ENCODE assay signal across 26 cellular contexts in genomic region chr19:40159744-40160143, GRCh38. TPM values are rescaled to one million over a fixed set of nuclear protein-coding genes. Genes with fewer than 3 reads are reported as not detected.
DNase-seq lines count a peak whose midpoint lies in the region; ATAC-seq, FAIRE-seq and TF ChIP-seq lines count a peak whose summit lies in the region.
"Had no signal": no experiment of that assay in that cellular context is flagged by ENCODE, and none has a peak within 500 bp of the region (broad histone marks: within the 10 kb centered on the region; RNA-seq: fewer than 3 reads in every experiment).

No MANE protein-coding gene starts in this region.

- no peaks in the 10 kb centered on the region for H3K9me1 ChIP-seq in K562 (ENCODE audit: control insufficient read depth, insufficient read depth, low read length)

- no peaks in the 10 kb centered on the region for H3K79me2 ChIP-seq in HepG2 (ENCODE audit: insufficient read depth, low read length)
- no peaks in the 10 kb centered on the region for H3K79me2 ChIP-seq in K562 (ENCODE audit: control insufficient read depth, insufficient read depth, low read length)

- H3K9ac ChIP-seq in HepG2 (ENCODE audit: insufficient read depth, low read depth, low read length), result no peak overlapping the region
- no peak overlapping the region for H3K9ac ChIP-seq in K562 (ENCODE audit: insufficient read depth in 1 of 2, low read depth in 2 of 2, low read length in 2 of 2)
- H3K9ac ChIP-seq in kidney (ENCODE audit: low read length in 2 of 2), result no peak overlapping the region
- H3K9ac ChIP-seq: BLaER1 treated with 17β-estradiol and CSF1 and Interleukin-3, amounts not matched to agents 10 nM and 100 nM had no signal

- TF ChIP-seq CTCF in HepG2 (CRISPR knock-in tag; IDR thresholded peaks at IDR 0.05) (no peak), right lobe of liver (IDR thresholded peaks at IDR 0.05) (no peak), K562 (IDR thresholded peaks at IDR 0.05 in 2 of 3, conservative IDR thresholded peaks at IDR 0.05 in 1 of 3; ENCODE audit: insufficient read depth in 2 of 3, low read depth in 1 of 3, low read length in 3 of 3) (no peak), kidney (IDR thresholded peaks at IDR 0.05; ENCODE audit: borderline replicate concordance, extremely low read depth, insufficient read depth) (no peak), prostate gland (IDR thresholded peaks at IDR 0.05) (no peak)

- no peak overlapping the region for H2AFZ ChIP-seq in HepG2 (ENCODE audit: low read length)
- H2AFZ ChIP-seq in K562 (ENCODE audit: low read depth, low read length), result no peak overlapping the region

- in situ Hi-C loops in HepG2 (cut with HindIII; ENCODE audit: extremely low pct_ligation_motif_present, low pct_unique_long_range_greater_than_20kb), result no loop called here
- in situ Hi-C loops in K562 (cut with MboI), result no loop called here

- CTCF ChIA-PET in HepG2 (lab: Yijun Ruan, JAX; ENCODE audit: low intra/inter-chr PET ratio, low total read pairs) (no interaction called here), K562 (lab: Yijun Ruan, JAX; ENCODE audit: low intra/inter-chr PET ratio) (no interaction called here)

- ATAC-seq in HepG2, result peak; percentile 72
- ATAC-seq in right lobe of liver, result no peak
- no peak for ATAC-seq in K562
- ATAC-seq in HG03432 (IDR thresholded peaks at IDR 0.05; ENCODE audit: unreplicated experiment), result no peak
- no peak for ATAC-seq in GM18502 (IDR thresholded peaks at IDR 0.05; ENCODE audit: poor library complexity, unreplicated experiment)
- ATAC-seq: A549, GM12878 had no signal

- H3K4me2 ChIP-seq in HepG2 (ENCODE audit: low read depth, low read length) (peak overlapping the region; percentile 45), K562 (ENCODE audit: insufficient read depth, low read length) (no peak overlapping the region)
- H3K4me2 ChIP-seq: A549; BLaER1 treated with 17β-estradiol and CSF1 and Interleukin-3, amounts not matched to agents 10 nM and 100 nM had no signal

- no peaks in the 10 kb centered on the region for H3K27me3 ChIP-seq in HepG2 (ENCODE audit: control insufficient read depth in 1 of 2, insufficient read depth in 2 of 2, low read length in 2 of 2)
- H3K27me3 ChIP-seq in right lobe of liver, result no peaks in the 10 kb centered on the region
- no peaks in the 10 kb centered on the region for H3K27me3 ChIP-seq in K562 (ENCODE audit: control insufficient read depth in 2 of 2, insufficient read depth in 2 of 2, low read length in 2 of 2)
- no peaks in the 10 kb centered on the region for H3K27me3 ChIP-seq in prostate gland (replicated peaks; ENCODE audit: insufficient read depth)
- H3K27me3 ChIP-seq: BE2C; BLaER1 treated with 17β-estradiol and CSF1 and Interleukin-3, amounts not matched to agents 10 nM and 100 nM had no signal

- H3K4me1 ChIP-seq in HepG2 (ENCODE audit: insufficient read depth, low read length) (peaks cover 53% of the 10 kb centered on the region), right lobe of liver (no peaks in the 10 kb centered on the region), K562 (replicated peaks in 1 of 2; ENCODE audit: control insufficient read depth in 2 of 2, insufficient read depth in 2 of 2, low read length in 2 of 2) (no peaks in the 10 kb centered on the region; a peak in 2 of 5 replicates), kidney (ENCODE audit: control insufficient read depth in 1 of 2, insufficient read depth in 1 of 2, low read depth in 1 of 2, low read length in 2 of 2) (no peaks in the 10 kb centered on the region), prostate gland (replicated peaks) (no peaks in the 10 kb centered on the region)
- H3K4me1 ChIP-seq: A549, BE2C, HAP-1 had no signal

- H4K20me1 ChIP-seq in HepG2 (ENCODE audit: insufficient read depth, low read length), result no peaks in the 10 kb centered on the region
- no peaks in the 10 kb centered on the region for H4K20me1 ChIP-seq in K562 (replicated peaks; ENCODE audit: control insufficient read depth, insufficient read depth, low read length)
- H4K20me1 ChIP-seq: BLaER1 treated with 17β-estradiol and CSF1 and Interleukin-3, amounts not matched to agents 10 nM and 100 nM had no signal

- intact Hi-C loops in HepG2 (cut with micrococcal nuclease; ENCODE audit: unreplicated experiment) (no loop called here), right lobe of liver (cut with DNase I) (no loop called here), K562 (cut with micrococcal nuclease) (no loop called here), kidney (cut with DNase I) (no loop called here), prostate gland (cut with DNase I) (no loop called here)

- H3K36me3 ChIP-seq in HepG2 (replicated peaks in 1 of 2; ENCODE audit: control insufficient read depth in 1 of 2, insufficient read depth in 2 of 2, low read length in 2 of 2) (no peaks in the 10 kb centered on the region), right lobe of liver (no peaks in the 10 kb centered on the region), K562 (ENCODE audit: control insufficient read depth, insufficient read depth, low read length) (no peaks in the 10 kb centered on the region), kidney (ENCODE audit: control insufficient read depth in 1 of 2, insufficient read depth in 2 of 2, low read length in 2 of 2) (no peaks in the 10 kb centered on the region), prostate gland (no peaks in the 10 kb centered on the region)
- H3K36me3 ChIP-seq: BE2C; BLaER1 treated with 17β-estradiol and CSF1 and Interleukin-3, amounts not matched to agents 10 nM and 100 nM; HAP-1 had no signal

- peak overlapping the region; percentile 50 for H3K27ac ChIP-seq in HepG2 (ENCODE audit: extremely low read length, insufficient read depth, low read length)
- H3K27ac ChIP-seq in right lobe of liver, result no peak overlapping the region
- H3K27ac ChIP-seq in K562 (ENCODE audit: extremely low read depth, low read depth, low read length), result no peak overlapping the region
- no peak overlapping the region for H3K27ac ChIP-seq in kidney (ENCODE audit: low read depth in 2 of 2, low read length in 2 of 2)
- no peak overlapping the region for H3K27ac ChIP-seq in prostate gland
- H3K27ac ChIP-seq: A549; BLaER1 treated with 17β-estradiol and CSF1 and Interleukin-3, amounts not matched to agents 10 nM and 100 nM had no signal

- FAIRE-seq in HepG2 (lab: Jason Lieb, UNC), result no peak
- FAIRE-seq in K562 (lab: Jason Lieb, UNC), result no peak
- FAIRE-seq in kidney (lab: Jason Lieb, UNC), result no peak
- FAIRE-seq: A549, D721Med, GM12878, H54 had no signal

- DNase-seq in HepG2 (ENCODE audit: low spot score), result peak; percentile 82
- no peak for DNase-seq in right lobe of liver
- peak in 1 of 4 experiments; percentile 36 for DNase-seq in K562 (ENCODE audit: extremely low read depth in 1 of 4, low spot score in 3 of 4)
- peak; percentile 11 for DNase-seq in kidney
- no peak for DNase-seq in prostate gland (ENCODE audit: low spot score)
- DNase-seq: 8988T; ACHN; AML-193; BE2C; CD4-positive, alpha-beta T cell; CD8-positive, alpha-beta memory T cell; DMS 273 treated with DMSO at 0.1 percent for 48 hours; DMS79; EL; GDM1; GOT3; HFFc6 had no signal

- TF ChIP-seq EP300 in HepG2 (IDR thresholded peaks at IDR 0.05; ENCODE audit: low read depth in 2 of 2, low read length in 2 of 2), result peak in 1 of 2 experiments; percentile 43; a peak in 1 of 4 replicates
- TF ChIP-seq EP300 in HepG2 (CRISPR knock-in tag; IDR thresholded peaks at IDR 0.05; ENCODE audit: borderline replicate concordance), result no peak
- TF ChIP-seq EP300 in K562 (IDR thresholded peaks at IDR 0.05; ENCODE audit: low read length), result no peak

- TF ChIP-seq RAD21 in HepG2 (CRISPR knock-in tag; IDR thresholded peaks at IDR 0.05), result no peak
- TF ChIP-seq RAD21 in K562 (CRISPR knock-in tag; conservative IDR thresholded peaks at IDR 0.05 in 1 of 2, IDR thresholded peaks at IDR 0.05 in 1 of 2), result no peak

- TF ChIP-seq POLR2A in HepG2 (IDR thresholded peaks at IDR 0.05; ENCODE audit: insufficient read depth in 1 of 2, low read depth in 2 of 2, low read length in 2 of 2), result no peak
- no peak for TF ChIP-seq POLR2A in right lobe of liver (IDR thresholded peaks at IDR 0.05)
- no peak for TF ChIP-seq POLR2A in K562 (conservative IDR thresholded peaks at IDR 0.05)
- no peak for TF ChIP-seq POLR2A in prostate gland (IDR thresholded peaks at IDR 0.05)

- POLR2A ChIA-PET in HepG2 (lab: Yijun Ruan, JAX), result no interaction called here
- POLR2A ChIA-PET in K562 (lab: Yijun Ruan, JAX), result interaction anchor here (0.7 to 0.9 kb wide), 4 partner anchors 16 to 419 kb away, joined by 3 read pairs; no protein-coding TSS in a partner anchor

- no TSS peak for BruUV-seq in HepG2 (replicated peaks; lab: Mats Ljungman, UMichigan)
- BruUV-seq in K562 (replicated peaks; lab: Mats Ljungman, UMichigan), result no TSS peak

- H3K9me3 ChIP-seq in HepG2 (ENCODE audit: low read length), result no peaks in the 10 kb centered on the region
- no peaks in the 10 kb centered on the region for H3K9me3 ChIP-seq in right lobe of liver
- peaks cover 3% of the 10 kb centered on the region; the same call in 1 of the 2 replicates for H3K9me3 ChIP-seq in K562 (replicated peaks; ENCODE audit: control insufficient read depth, insufficient read depth, low read depth, low read length)
- H3K9me3 ChIP-seq in kidney (ENCODE audit: control insufficient read depth in 1 of 2, low read length in 2 of 2), result no peaks in the 10 kb centered on the region
- no peaks in the 10 kb centered on the region for H3K9me3 ChIP-seq in prostate gland
- H3K9me3 ChIP-seq: A549, BE2C, HAP-1 had no signal

- H3K4me3 ChIP-seq in HepG2 (replicated peaks in 1 of 3; ENCODE audit: insufficient read depth in 1 of 3, low read depth in 2 of 3, low read length in 3 of 3) (no peak overlapping the region), right lobe of liver (no peak overlapping the region), K562 (no peak overlapping the region), kidney (ENCODE audit: low read length in 2 of 2) (no peak overlapping the region), prostate gland (no peak overlapping the region)
- H3K4me3 ChIP-seq: A549; BLaER1 treated with 17β-estradiol and CSF1 and Interleukin-3, amounts not matched to agents 10 nM and 100 nM; GM12878; HAP-1 had no signal

- WGBS in HepG2 (ENCODE audit: low lambda C conversion rate), result 39% methylated on average over 5 of the region's 5 CpGs
- 84% methylated on average over 5 of the region's 5 CpGs for WGBS in right lobe of liver (ENCODE audit: insufficient coverage, low coverage, low lambda C conversion rate, missing lambda C conversion rate)
- WGBS in K562 (ENCODE audit: insufficient coverage, low coverage, missing lambda C conversion rate), result 9% methylated on average over 5 of the region's 5 CpGs
- WGBS in prostate gland, result 86% methylated on average over 5 of the region's 5 CpGs

RNA-seq across cellular contexts. Expression of gene MAP3K10, which starts 31.5 kb away (rescaled TPM):
- total RNA-seq in HepG2 (2016; rRNA removed; fragmentation: Illumina TruSeq; extraction: Trizol) (1.9 and 3.4 TPM in 2 replicates), right lobe of liver (1 to 10 TPM; 4.2 to 7.0 (median 6.5) TPM), K562 (2014; rRNA removed) (6.4 TPM in 2 replicates), K562 (2014; rRNA removed; fragmentation: Illumina TruSeq; extraction: Trizol) (0.86 and 1.6 TPM in 2 replicates), K562 (2015; rRNA removed; fragmentation: Illumina TruSeq; extraction: Trizol) (3.6 and 3.9 TPM in 2 replicates), K562 (2021) (8.0 TPM in 2 replicates), kidney (17.3 TPM), prostate gland (10 to 100 TPM; 10.5 to 23.8 TPM)
- 3.4 and 3.7 TPM in 2 replicates for total RNA-seq in HepG2 (2016; cell fraction: cytosol; rRNA removed; fragmentation: Illumina TruSeq; extraction: Trizol; ENCODE audit: low read depth)
- 1.5 and 4.3 TPM in 2 replicates for total RNA-seq in HepG2 (2016; cell fraction: insoluble cytoplasmic fraction; rRNA removed; fragmentation: Illumina TruSeq; extraction: Trizol)
- 2.3 and 3.1 TPM in 2 replicates for total RNA-seq in HepG2 (2016; cell fraction: membrane; rRNA removed; fragmentation: Illumina TruSeq; extraction: Trizol)
- total RNA-seq in HepG2 (2016; cell fraction: nucleus; rRNA removed; fragmentation: Illumina TruSeq; extraction: Trizol), result 4.8 and 6.5 TPM in 2 replicates
- polyA plus RNA-seq in HepG2 (2011; rRNA removed) (5.0 and 6.7 TPM in 2 replicates), K562 (2011; rRNA removed) (1.9 and 3.3 TPM in 2 replicates), K562 (2014; fragmentation: Illumina TruSeq; extraction: Trizol) (1.4 and 3.9 TPM in 2 replicates), K562 (2014; fragmentation: Nextera tagmentation; extraction: Ambion mirVana) (under 1 TPM in 1 of 2 experiments, not detected in 1; 0.01 TPM), K562 (2014; rRNA removed) (6.0 and 7.3 TPM in 2 replicates), kidney (ENCODE audit: insufficient read depth, low read depth, low replicate concordance) (15.0 TPM)
- 2.4 and 4.6 TPM in 2 replicates for polyA plus RNA-seq in HepG2 (2011; cell fraction: cytosol; rRNA removed)
- 28.9 and 39.9 TPM in 2 replicates for polyA plus RNA-seq in HepG2 (2011; cell fraction: nucleus; rRNA removed)
- polyA plus RNA-seq in HepG2 (2012), result 4.5 and 7.7 TPM in 2 replicates
- 1.1 and 1.2 TPM in 2 replicates for polyA plus RNA-seq in HepG2 (2016; cell fraction: cytosol; fragmentation: Illumina TruSeq; extraction: Trizol; ENCODE audit: low read depth)
- 2.1 and 3.6 TPM in 2 replicates for polyA plus RNA-seq in HepG2 (2016; cell fraction: insoluble cytoplasmic fraction; fragmentation: Illumina TruSeq; extraction: Trizol; ENCODE audit: low read depth)
- polyA plus RNA-seq in HepG2 (2016; cell fraction: membrane; fragmentation: Illumina TruSeq; extraction: Trizol; ENCODE audit: low read depth), result 2.5 and 3.9 TPM in 2 replicates
- 14.6 and 16.4 TPM in 2 replicates for polyA plus RNA-seq in HepG2 (2016; cell fraction: nucleus; fragmentation: Illumina TruSeq; extraction: Trizol; ENCODE audit: insufficient read depth, low read depth)
- 9.5 and 13.6 TPM in 2 replicates for polyA minus RNA-seq in HepG2 (2011; rRNA and poly(A)+ RNA removed; ENCODE audit: low replicate concordance)
- polyA minus RNA-seq in HepG2 (2011; cell fraction: cytosol; rRNA and poly(A)+ RNA removed), result 3.7 and 4.1 TPM in 2 replicates
- 9.0 and 9.3 TPM in 2 replicates for polyA minus RNA-seq in HepG2 (2011; cell fraction: nucleus; rRNA and poly(A)+ RNA removed)
- 10.1 and 28.7 TPM in 2 replicates for total RNA-seq in K562 (2011; cell fraction: chromatin; rRNA removed; ENCODE audit: low replicate concordance)
- 16.7 and 18.8 TPM in 2 replicates for total RNA-seq in K562 (2011; cell fraction: nucleolus; rRNA removed)
- 14.9 and 18.2 TPM in 2 replicates for total RNA-seq in K562 (2011; cell fraction: nucleoplasm; rRNA removed)
- 2.3 and 5.5 TPM in 2 replicates for polyA plus RNA-seq in K562 (2011; cell fraction: cytosol; rRNA removed)
- polyA plus RNA-seq in K562 (2011; cell fraction: nucleus; rRNA removed), result 23.5 and 27.3 TPM in 2 replicates
- polyA plus RNA-seq in K562 (2012), result 5.9 and 7.2 TPM in 2 replicates
- 1.2 and 2.3 TPM in 2 replicates for polyA minus RNA-seq in K562 (2011; rRNA and poly(A)+ RNA removed)
- polyA minus RNA-seq in K562 (2011; cell fraction: cytosol; rRNA and poly(A)+ RNA removed), result 6.0 and 8.8 TPM in 2 replicates
- 6.1 and 7.6 TPM in 2 replicates for polyA minus RNA-seq in K562 (2011; cell fraction: nucleus; rRNA and poly(A)+ RNA removed)

RNA-seq across cellular contexts. Expression of gene TTC9B, which starts 58.4 kb away (rescaled TPM):
- total RNA-seq in HepG2 (2016; rRNA removed; fragmentation: Illumina TruSeq; extraction: Trizol) (not detected in 2 replicates), right lobe of liver (not detected), K562 (2014; rRNA removed) (not detected in 2 replicates), K562 (2014; rRNA removed; fragmentation: Illumina TruSeq; extraction: Trizol) (not detected in 2 replicates), K562 (2015; rRNA removed; fragmentation: Illumina TruSeq; extraction: Trizol) (not detected in 2 replicates), K562 (2021) (not detected in 2 replicates), kidney (not detected), prostate gland (not detected)
- total RNA-seq in HepG2 (2016; cell fraction: cytosol; rRNA removed; fragmentation: Illumina TruSeq; extraction: Trizol; ENCODE audit: low read depth), result not detected in 2 replicates
- total RNA-seq in HepG2 (2016; cell fraction: insoluble cytoplasmic fraction; rRNA removed; fragmentation: Illumina TruSeq; extraction: Trizol), result not detected in 2 replicates
- total RNA-seq in HepG2 (2016; cell fraction: membrane; rRNA removed; fragmentation: Illumina TruSeq; extraction: Trizol), result not detected in 2 replicates
- total RNA-seq in HepG2 (2016; cell fraction: nucleus; rRNA removed; fragmentation: Illumina TruSeq; extraction: Trizol), result not detected in 2 replicates
- polyA plus RNA-seq in HepG2 (2011; rRNA removed) (not detected in 2 replicates), K562 (2011; rRNA removed) (0.03 and 0.14 TPM in 2 replicates), K562 (2014; fragmentation: Illumina TruSeq; extraction: Trizol) (not detected in 2 replicates), K562 (2014; fragmentation: Nextera tagmentation; extraction: Ambion mirVana) (under 1 TPM in 1 of 2 experiments, not detected in 1; 0.06 TPM), K562 (2014; rRNA removed) (not detected in 2 replicates), kidney (ENCODE audit: insufficient read depth, low read depth, low replicate concordance) (not detected)
- not detected in 2 replicates for polyA plus RNA-seq in HepG2 (2011; cell fraction: cytosol; rRNA removed)
- 0.05 TPM in 1 of 2 replicates, not detected in the other for polyA plus RNA-seq in HepG2 (2011; cell fraction: nucleus; rRNA removed)
- 0.08 and 0.27 TPM in 2 replicates for polyA plus RNA-seq in HepG2 (2012)
- not detected in 2 replicates for polyA plus RNA-seq in HepG2 (2016; cell fraction: cytosol; fragmentation: Illumina TruSeq; extraction: Trizol; ENCODE audit: low read depth)
- not detected in 2 replicates for polyA plus RNA-seq in HepG2 (2016; cell fraction: insoluble cytoplasmic fraction; fragmentation: Illumina TruSeq; extraction: Trizol; ENCODE audit: low read depth)
- not detected in 2 replicates for polyA plus RNA-seq in HepG2 (2016; cell fraction: membrane; fragmentation: Illumina TruSeq; extraction: Trizol; ENCODE audit: low read depth)
- polyA plus RNA-seq in HepG2 (2016; cell fraction: nucleus; fragmentation: Illumina TruSeq; extraction: Trizol; ENCODE audit: insufficient read depth, low read depth), result not detected in 2 replicates
- polyA minus RNA-seq in HepG2 (2011; rRNA and poly(A)+ RNA removed; ENCODE audit: low replicate concordance), result not detected in 2 replicates
- not detected in 2 replicates for polyA minus RNA-seq in HepG2 (2011; cell fraction: cytosol; rRNA and poly(A)+ RNA removed)
- polyA minus RNA-seq in HepG2 (2011; cell fraction: nucleus; rRNA and poly(A)+ RNA removed), result not detected in 2 replicates
- not detected in 2 replicates for total RNA-seq in K562 (2011; cell fraction: chromatin; rRNA removed; ENCODE audit: low replicate concordance)
- total RNA-seq in K562 (2011; cell fraction: nucleolus; rRNA removed), result 0.33 TPM in 1 of 2 replicates, not detected in the other
- not detected in 2 replicates for total RNA-seq in K562 (2011; cell fraction: nucleoplasm; rRNA removed)
- 0.01 TPM in 1 of 2 replicates, not detected in the other for polyA plus RNA-seq in K562 (2011; cell fraction: cytosol; rRNA removed)
- 0.18 TPM in 1 of 2 replicates, not detected in the other for polyA plus RNA-seq in K562 (2011; cell fraction: nucleus; rRNA removed)
- 0.04 TPM in 1 of 2 replicates, not detected in the other for polyA plus RNA-seq in K562 (2012)
- polyA minus RNA-seq in K562 (2011; rRNA and poly(A)+ RNA removed), result not detected in 2 replicates
- polyA minus RNA-seq in K562 (2011; cell fraction: cytosol; rRNA and poly(A)+ RNA removed), result not detected in 2 replicates
- polyA minus RNA-seq in K562 (2011; cell fraction: nucleus; rRNA and poly(A)+ RNA removed), result not detected in 2 replicates
- total RNA-seq: CD4-positive, alpha-beta T cell; CD8-positive, alpha-beta memory T cell; GM12878; HFFc6 had no signal
- polyA plus RNA-seq: A549; CD14-positive monocyte; CD8-positive, alpha-beta memory T cell had no signal

Comparison
In these comparisons a context has a peak if more than half of its experiments do, and no peak if none do; other contexts are left out.
1. DNase-seq: peak in HepG2 (single experiment) and kidney (single experiment); none in right lobe of liver (0 of 3) and prostate gland (single experiment).
2. Of the 241 proteins assayed by ChIP-seq in both HepG2 and K562: peak only in HepG2: FOXA3, GMEB1, HMG20A, MED1, TARDBP, ZBTB33 and 3 more; only in K562: NCOR1; in both: none; in neither: 227; mixed calls (peak in some experiments, not most) for 4.